In the genomic region with DNA sequence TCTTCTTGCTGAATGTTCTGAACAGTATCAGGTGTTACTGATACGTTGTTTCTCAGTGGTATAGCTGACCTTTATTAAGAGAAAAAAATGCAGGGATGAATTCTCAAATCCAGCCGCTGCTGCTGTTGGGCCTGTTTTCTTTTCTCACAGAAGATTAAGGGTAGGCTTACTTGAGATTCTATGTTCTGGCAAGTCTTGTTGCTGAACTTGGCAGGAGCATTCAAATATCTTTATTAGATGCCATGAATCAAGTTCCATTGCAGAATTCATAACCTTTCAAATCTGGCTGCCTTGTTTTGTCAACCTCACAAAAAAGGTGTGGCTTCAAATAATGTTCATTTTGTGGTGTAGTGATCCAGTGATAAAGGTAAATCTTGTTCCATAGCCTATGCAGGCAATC, we compare ENCODE assay signal across 24 cellular contexts.
"Had no signal": no experiment of that assay in that cellular context is flagged by ENCODE, and none has a peak within 500 bp of the region (broad histone marks: within the 10 kb centered on the region; RNA-seq: fewer than 3 reads in every experiment).

No MANE protein-coding gene starts in this region.

- H3K27me3 ChIP-seq: brain microvascular endothelial cell, colonic mucosa, heart right ventricle, upper lobe of left lung had no signal

- H3K4me3 ChIP-seq: colonic mucosa, heart right ventricle, upper lobe of left lung had no signal

- H3K9me3 Mint-ChIP-seq: endodermal cell, memory B cell had no signal

- ATAC-seq: activated CD8-positive, alpha-beta T cell treated with anti-CD3 and anti-CD28 coated beads for 36 hours; heart right ventricle; left ventricle myocardium superior; naive thymus-derived CD8-positive, alpha-beta T cell; T-cell had no signal

- DNase-seq: activated CD4-positive, alpha-beta T cell treated with anti-CD3 and anti-CD28 coated beads for 48 hours; activated CD4-positive, CD25-positive, alpha-beta regulatory T cell; activated CD8-positive, alpha-beta T cell treated with anti-CD3 and anti-CD28 coated beads for 36 hours; activated naive CD4-positive, alpha-beta T cell treated with Interleukin-2 at 50 U/mL for 16 hours; activated naive CD8-positive, alpha-beta T cell treated with anti-CD3 and anti-CD28 coated beads, Interleukin-2, amount 10 ng/mL, durations not matched to agents 7 days and 5 days; activated T-cell treated with anti-CD3 and anti-CD28 coated beads, Interleukin-2, amount 50 U/mL, for 1 hour; anterior cingulate cortex; brain microvascular endothelial cell; colonic mucosa; endodermal cell; heart right ventricle; immature natural killer cell; left ventricle myocardium superior; naive thymus-derived CD8-positive, alpha-beta T cell; retina; stimulated activated CD4-positive, alpha-beta T cell treated with anti-CD3 and anti-CD28 coated beads, Interleukin-15, amount 100 ng/mL, for 24 hours; stimulated activated CD4-positive, alpha-beta T cell treated with anti-CD3 and anti-CD28 coated beads, Interleukin-2, amount 100 ng/mL, for 48 hours; T-cell; upper lobe of left lung had no signal

- H3K9me3 ChIP-seq: colonic mucosa, heart right ventricle, upper lobe of left lung had no signal

- H3K4me1 ChIP-seq: heart right ventricle, upper lobe of left lung had no signal

- H3K36me3 ChIP-seq: brain microvascular endothelial cell, colonic mucosa, heart right ventricle, upper lobe of left lung had no signal

- H3K27ac Mint-ChIP-seq: activated CD8-positive, alpha-beta T cell treated with anti-CD3 and anti-CD28 coated beads for 36 hours; activated naive CD8-positive, alpha-beta T cell treated with anti-CD3 and anti-CD28 coated beads, Interleukin-2, amount 10 ng/mL, durations not matched to agents 7 days and 5 days; activated T-helper 2 cell treated with anti-CD3 and anti-CD28 coated beads, Interferon-gamma antibody, Interleukin-2, Interleukin-4, amounts not matched to agents 10 μg/mL and 5 μg/mL and 100 μg/mL, durations not matched to agents 14 hours and 24 hours and 36 hours; endodermal cell; immature natural killer cell; memory B cell; naive thymus-derived CD8-positive, alpha-beta T cell; stimulated activated naive CD8-positive, alpha-beta T cell treated with anti-CD3 and anti-CD28 coated beads, Interleukin-15, Interleukin-2, amounts not matched to agents 100 ng/mL and 50 ng/mL, for 24 hours; T-cell had no signal

- H3K4me1 Mint-ChIP-seq: activated naive CD8-positive, alpha-beta T cell treated with anti-CD3 and anti-CD28 coated beads, Interleukin-2, amount 10 ng/mL, durations not matched to agents 7 days and 5 days; central memory CD8-positive, alpha-beta T cell; immature natural killer cell had no signal

- H3K27me3 Mint-ChIP-seq: activated CD8-positive, alpha-beta T cell treated with anti-CD3 and anti-CD28 coated beads for 36 hours; activated naive CD8-positive, alpha-beta T cell treated with anti-CD3 and anti-CD28 coated beads, Interleukin-2, amount 10 ng/mL, durations not matched to agents 7 days and 5 days; central memory CD8-positive, alpha-beta T cell; memory B cell; stimulated activated naive CD8-positive, alpha-beta T cell treated with anti-CD3 and anti-CD28 coated beads, Interleukin-15, Interleukin-2, amounts not matched to agents 100 ng/mL and 50 ng/mL, for 24 hours; T-cell had no signal

- H3K36me3 Mint-ChIP-seq: immature natural killer cell; memory B cell; naive thymus-derived CD8-positive, alpha-beta T cell; T-cell had no signal

- H3K27ac ChIP-seq: brain microvascular endothelial cell, colonic mucosa, epithelial cell of prostate, heart right ventricle, upper lobe of left lung had no signal

- H3K4me3 Mint-ChIP-seq: activated CD8-positive, alpha-beta T cell treated with anti-CD3 and anti-CD28 coated beads for 36 hours; activated naive CD8-positive, alpha-beta T cell treated with anti-CD3 and anti-CD28 coated beads, Interleukin-2, amount 10 ng/mL, durations not matched to agents 7 days and 5 days; central memory CD8-positive, alpha-beta T cell; endodermal cell; immature natural killer cell; memory B cell; naive thymus-derived CD8-positive, alpha-beta T cell; stimulated activated naive CD8-positive, alpha-beta T cell treated with anti-CD3 and anti-CD28 coated beads, Interleukin-15, Interleukin-2, amounts not matched to agents 100 ng/mL and 50 ng/mL, for 24 hours; T-cell had no signal
